17 cellular contexts compared by ENCODE assay signal in the genomic region with DNA sequence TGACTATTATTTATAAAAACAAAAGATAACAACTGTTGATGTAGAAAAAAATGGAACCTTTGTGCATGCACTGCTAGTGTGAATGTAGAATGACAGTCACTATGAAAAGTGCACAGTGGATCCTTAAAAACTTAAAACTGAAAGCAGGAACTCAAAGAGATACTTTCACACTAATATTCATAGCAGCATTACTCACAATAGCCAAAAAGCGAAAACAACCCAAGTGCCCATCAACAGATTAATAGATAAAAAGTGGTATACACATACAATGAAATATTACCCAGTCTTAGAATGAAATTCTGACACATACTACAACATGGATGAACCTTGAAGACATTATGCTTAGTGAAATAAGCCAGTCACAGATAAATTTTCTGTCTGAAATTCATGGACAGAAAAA. TPM values are rescaled to one million over a fixed set of nuclear protein-coding genes. Genes with fewer than 3 reads are reported as not detected.
DNase-seq lines count a peak whose midpoint lies in the region; ATAC-seq, FAIRE-seq and TF ChIP-seq lines count a peak whose summit lies in the region.
"Had no signal": no experiment of that assay in that cellular context is flagged by ENCODE, and none has a peak within 500 bp of the region (broad histone marks: within the 10 kb centered on the region; RNA-seq: fewer than 3 reads in every experiment).

No MANE protein-coding gene starts in this region.

- ATAC-seq in GM18867 (IDR thresholded peaks at IDR 0.05; ENCODE audit: unreplicated experiment) (peak; percentile 71), GM21360 (IDR thresholded peaks at IDR 0.05; ENCODE audit: unreplicated experiment) (peak; percentile 58), HG03103 (IDR thresholded peaks at IDR 0.05; ENCODE audit: low read depth, unreplicated experiment) (peak; percentile 71)
- ATAC-seq in activated T-helper 17 cell treated with anti-CD3 and anti-CD28 coated beads, Interleukin-2, amount 50 U/mL, for 72 hours (replicated peaks) = peak; percentile 67
- ATAC-seq: left cardiac atrium had no signal

- TF ChIP-seq POLR2A in GM12891 (IDR thresholded peaks at IDR 0.05; ENCODE audit: low read depth, low read length) = no peak

- peak overlapping the region; percentile 63 for H3K4me3 Mint-ChIP-seq in activated T-helper 17 cell treated with anti-CD3 and anti-CD28 coated beads, Interleukin-2, amount 50 U/mL, for 72 hours
- H3K4me3 Mint-ChIP-seq: CD14-positive monocyte had no signal

- peaks cover 3% of the 10 kb centered on the region for H3K9me3 Mint-ChIP-seq in activated T-helper 17 cell treated with anti-CD3 and anti-CD28 coated beads, Interleukin-2, amount 50 U/mL, for 72 hours
- H3K9me3 Mint-ChIP-seq: CD14-positive monocyte had no signal

- FAIRE-seq in GM12891 (lab: Jason Lieb, UNC) = no peak

- DNase-seq in AG08396 (ENCODE audit: low spot score) (no peak), dermis blood vessel endothelial cell (no peak), GM12891 (ENCODE audit: insufficient read length, low spot score) (no peak)
- no peak for DNase-seq in activated CD4-positive, alpha-beta T cell treated with anti-CD3 and anti-CD28 coated beads for 48 hours
- DNase-seq: activated CD8-positive, alpha-beta memory T cell treated with anti-CD3 and anti-CD28 coated beads, Interleukin-2, amount 50 U/mL, for 48 hours; HCEC 1CT; left cardiac atrium; NCI-H1092 treated with DMSO at 0.1 percent for 48 hours; NCI-H446 treated with DMSO at 0.1 percent for 48 hours had no signal

- peaks cover 50% of the 10 kb centered on the region for H3K4me1 Mint-ChIP-seq in activated T-helper 17 cell treated with anti-CD3 and anti-CD28 coated beads, Interleukin-2, amount 50 U/mL, for 72 hours

- H3K36me3 Mint-ChIP-seq in activated T-helper 17 cell treated with anti-CD3 and anti-CD28 coated beads, Interleukin-2, amount 50 U/mL, for 72 hours (ENCODE audit: low read depth) = peaks cover 83% of the 10 kb centered on the region

- H3K27me3 Mint-ChIP-seq in activated T-helper 17 cell treated with anti-CD3 and anti-CD28 coated beads, Interleukin-2, amount 50 U/mL, for 72 hours = no peaks in the 10 kb centered on the region

- H3K27ac Mint-ChIP-seq in activated T-helper 17 cell treated with anti-CD3 and anti-CD28 coated beads, Interleukin-2, amount 50 U/mL, for 72 hours = peak overlapping the region; percentile 86

TF ChIP-seq in GM12891, 5 proteins besides CTCF, POLR2A, EP300 and RAD21:
- TF ChIP-seq POU2F2 (IDR thresholded peaks at IDR 0.05; ENCODE audit: low read depth, low read length) (no peak), SPI1 (IDR thresholded peaks at IDR 0.05; ENCODE audit: low read depth, low read length) (no peak), PAX5 (IDR thresholded peaks at IDR 0.05; ENCODE audit: insufficient read depth, low read length, severe bottlenecking) (no peak), TAF1 (IDR thresholded peaks at IDR 0.05; ENCODE audit: low read depth, low read length) (no peak), POLR2AphosphoS5 (IDR thresholded peaks at IDR 0.05; ENCODE audit: low read depth, low read length) (no peak)
TF ChIP-seq in GM12891: peak in this region for 0.

RNA-seq across cellular contexts. Expression of gene CENPC, which starts 23.8 kb away (rescaled TPM):
- 10 to 100 TPM; 30.9 to 64.9 TPM for total RNA-seq in activated T-helper 17 cell treated with anti-CD3 and anti-CD28 coated beads, Interleukin-2, amount 50 U/mL, for 72 hours
- total RNA-seq in dermis blood vessel endothelial cell = 18.2 and 19.7 TPM in 2 replicates
- polyA plus RNA-seq in GM12891 (2012; ENCODE audit: low read depth, missing spikeins) = 10.2 TPM

RNA-seq across cellular contexts. Expression of gene STAP1, which starts 37.0 kb away (rescaled TPM):
- 1 to 10 TPM; 2.6 to 2.7 TPM for total RNA-seq in activated T-helper 17 cell treated with anti-CD3 and anti-CD28 coated beads, Interleukin-2, amount 50 U/mL, for 72 hours
- not detected in 2 replicates for total RNA-seq in dermis blood vessel endothelial cell
- 35.8 TPM for polyA plus RNA-seq in GM12891 (2012; ENCODE audit: low read depth, missing spikeins)
- total RNA-seq: cardiac muscle cell, right atrium auricular region, temporal lobe had no signal
